34 cellular contexts compared by ENCODE assay signal in genomic region chr12:107657133-107657532, GRCh38.
"Had no signal": no experiment of that assay in that cellular context is flagged by ENCODE, and none has a peak within 500 bp of the region (broad histone marks: within the 10 kb centered on the region; RNA-seq: fewer than 3 reads in every experiment).

No MANE protein-coding gene starts in this region.

- H3K9me3 ChIP-seq: Peyer's patch had no signal

- H3K27ac ChIP-seq: brain microvascular endothelial cell, cardiac muscle cell, Peyer's patch, VCaP had no signal

- H3K36me3 Mint-ChIP-seq: activated CD4-positive, alpha-beta memory T cell treated with anti-CD3 and anti-CD28 coated beads for 36 hours had no signal

- H3K36me3 ChIP-seq: brain microvascular endothelial cell, cardiac muscle cell, Peyer's patch had no signal

- H3K4me3 ChIP-seq: cardiac muscle cell, Peyer's patch had no signal

- ATAC-seq: activated T-cell treated with anti-CD3 and anti-CD28 coated beads, Interleukin-2, amount 50 U/mL, for 4 hours; SK-N-SH treated with all-trans-retinoic acid at 6 μM for 48 hours; T-cell had no signal

- H3K27me3 Mint-ChIP-seq: activated CD4-positive, alpha-beta memory T cell treated with anti-CD3 and anti-CD28 coated beads for 36 hours; activated naive CD4-positive, alpha-beta T cell treated with anti-CD3 and anti-CD28 coated beads, Interleukin-2, amount 10 ng/mL, durations not matched to agents 7 days and 5 days; activated naive CD8-positive, alpha-beta T cell; central memory CD8-positive, alpha-beta T cell; T-cell had no signal

- H3K4me1 Mint-ChIP-seq: activated B cell treated with CpG ODN at 0.5 μM for 24 hours; central memory CD8-positive, alpha-beta T cell had no signal

- H3K9me3 Mint-ChIP-seq: activated B cell treated with CpG ODN at 0.5 μM for 24 hours; activated CD4-positive, alpha-beta memory T cell treated with anti-CD3 and anti-CD28 coated beads for 36 hours; activated naive CD4-positive, alpha-beta T cell treated with anti-CD3 and anti-CD28 coated beads, Interleukin-2, amount 10 ng/mL, durations not matched to agents 7 days and 5 days; activated T-cell treated with anti-CD3 and anti-CD28 coated beads, Interleukin-2, amount 50 U/mL, for 4 hours; central memory CD8-positive, alpha-beta T cell; T-cell had no signal

- H3K4me3 Mint-ChIP-seq: activated B cell treated with CpG ODN at 0.5 μM for 24 hours; activated CD4-positive, alpha-beta memory T cell treated with anti-CD3 and anti-CD28 coated beads for 36 hours; activated naive CD4-positive, alpha-beta T cell treated with anti-CD3 and anti-CD28 coated beads, Interleukin-2, amount 10 ng/mL, durations not matched to agents 7 days and 5 days; activated naive CD8-positive, alpha-beta T cell; activated T-cell treated with anti-CD3 and anti-CD28 coated beads, Interleukin-2, amount 50 U/mL, for 4 hours; central memory CD8-positive, alpha-beta T cell; T-cell had no signal

- H3K27me3 ChIP-seq: brain microvascular endothelial cell, cardiac muscle cell, Peyer's patch had no signal

- DNase-seq: activated B cell treated with CpG ODN at 0.5 μM for 24 hours; activated CD4-positive, alpha-beta memory T cell treated with anti-CD3 and anti-CD28 coated beads for 36 hours; activated CD4-positive, alpha-beta T cell treated with anti-CD3 and anti-CD28 coated beads for 4 hours; activated CD4-positive, alpha-beta T cell treated with anti-CD3 and anti-CD28 coated beads, Interleukin-2, amount 50 U/mL, for 1 hour; activated CD4-positive, CD25-positive, alpha-beta regulatory T cell treated with anti-CD3 and anti-CD28 coated beads, Interleukin-2, amount 50 U/mL, for 72 hours; activated CD8-positive, alpha-beta memory T cell treated with anti-CD3 and anti-CD28 coated beads, Interleukin-2, amount 50 U/mL, for 4 hours; activated effector memory CD4-positive, alpha-beta T cell treated with Interleukin-2 at 50 U/mL for 16 hours; activated naive CD4-positive, alpha-beta T cell treated with anti-CD3 and anti-CD28 coated beads, Interleukin-2, amount 10 ng/mL, durations not matched to agents 7 days and 5 days; activated T-cell treated with anti-CD3 and anti-CD28 coated beads for 4 hours; activated T-cell treated with anti-CD3 and anti-CD28 coated beads, Interleukin-2, amount 50 U/mL, for 4 hours; amniotic stem cell; aorta; brain microvascular endothelial cell; Kasumi-1; KG1; MM.1S; MV-4-11; NCI-H1092; NCI-H1436 treated with DMSO at 0.1 percent for 48 hours; NCI-H1694 treated with DMSO at 0.1 percent for 48 hours; NCI-H2029; NCI-H345; NCI-H524 treated with DMSO at 0.1 percent for 48 hours; RPMI8226; SHP77 treated with DMSO at 0.1 percent for 48 hours; T-cell; T-helper 2 cell; T-helper 9 cell had no signal

- H3K27ac Mint-ChIP-seq: activated B cell treated with CpG ODN at 0.5 μM for 24 hours; activated CD4-positive, alpha-beta memory T cell treated with anti-CD3 and anti-CD28 coated beads for 36 hours; activated naive CD4-positive, alpha-beta T cell treated with anti-CD3 and anti-CD28 coated beads, Interleukin-2, amount 10 ng/mL, durations not matched to agents 7 days and 5 days; activated naive CD8-positive, alpha-beta T cell; T-cell had no signal
